16 cellular contexts compared by ENCODE assay signal in the genomic region with DNA sequence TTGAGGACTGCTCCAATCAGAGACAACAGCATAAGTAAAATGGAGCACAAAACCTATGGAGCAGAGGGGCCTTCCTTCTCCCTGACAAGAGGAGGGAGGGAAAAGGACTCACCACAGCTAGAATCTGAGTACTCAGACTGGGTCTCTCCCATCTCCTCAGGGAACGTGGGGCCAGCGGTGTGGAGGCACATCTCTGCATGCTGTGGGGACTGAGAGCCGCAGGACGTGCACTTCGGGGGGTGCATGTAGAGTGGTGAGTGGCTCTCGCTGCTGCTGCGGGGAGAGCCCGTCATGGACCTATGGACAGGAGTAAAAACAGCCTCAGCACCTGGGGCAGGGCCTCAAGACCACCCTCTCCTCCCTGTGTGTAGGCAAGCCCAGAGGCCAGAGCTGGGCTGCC. TPM values are rescaled to one million over a fixed set of nuclear protein-coding genes. Genes with fewer than 3 reads are reported as not detected.
DNase-seq lines count a peak whose midpoint lies in the region; ATAC-seq and TF ChIP-seq lines count a peak whose summit lies in the region.
"Had no signal": no experiment of that assay in that cellular context is flagged by ENCODE, and none has a peak within 500 bp of the region (broad histone marks: within the 10 kb centered on the region; RNA-seq: fewer than 3 reads in every experiment).

No MANE protein-coding gene starts in this region.

- H3K9ac ChIP-seq in Karpas-422 (ENCODE audit: low read length), result no peak overlapping the region
- no peak overlapping the region for H3K9ac ChIP-seq in SK-N-MC (ENCODE audit: insufficient read length)

- H3K9me2 ChIP-seq in Karpas-422 (replicated peaks; ENCODE audit: insufficient read depth, low read length), result no peaks in the 10 kb centered on the region

- no peak for TF ChIP-seq CTCF in gastrocnemius medialis (IDR thresholded peaks at IDR 0.05 in 4 of 5, conservative IDR thresholded peaks at IDR 0.05 in 1 of 5)

- TF ChIP-seq POLR2A in gastrocnemius medialis (IDR thresholded peaks at IDR 0.05), result no peak

- no peaks in the 10 kb centered on the region for H3K27me3 ChIP-seq in Karpas-422 (ENCODE audit: low read length)
- no peaks in the 10 kb centered on the region for H3K27me3 ChIP-seq in gastrocnemius medialis

- H3K9me3 ChIP-seq in Karpas-422 (ENCODE audit: low read length) (no peaks in the 10 kb centered on the region), SK-N-MC (ENCODE audit: low read depth, low read length) (no peaks in the 10 kb centered on the region), gastrocnemius medialis (no peaks in the 10 kb centered on the region)

- no peak overlapping the region for H3K4me2 ChIP-seq in Karpas-422 (ENCODE audit: low read depth, low read length, poor library complexity, severe bottlenecking)
- H3K4me2 ChIP-seq: GM23338 had no signal

- peaks cover 30% of the 10 kb centered on the region for H3K4me1 ChIP-seq in Karpas-422 (ENCODE audit: low read length)
- H3K4me1 ChIP-seq in gastrocnemius medialis, result peaks cover 18 to 45% of the 10 kb centered on the region in 2 donors

- intact Hi-C loops in gastrocnemius medialis (cut with DNase I; ENCODE audit: low total_unique reads), result no loop called here

- H3K4me3 ChIP-seq in Karpas-422 (ENCODE audit: low read length), result no peak overlapping the region
- no peak overlapping the region for H3K4me3 ChIP-seq in SK-N-MC
- H3K4me3 ChIP-seq in gastrocnemius medialis, result no peak overlapping the region
- H3K4me3 ChIP-seq: GM23338 had no signal

- peaks cover 14% of the 10 kb centered on the region; the same call in 1 of the 2 replicates for H3K79me2 ChIP-seq in Karpas-422 (ENCODE audit: low read length)

- DNase-seq in Karpas-422 (peak; percentile 42), SK-N-MC (ENCODE audit: low read depth, low spot score) (no peak), gastrocnemius medialis (no peak), HPDE6-E6E7 (ENCODE audit: extremely low spot score) (no peak), HUDEP-2 (lab: John Stamatoyannopoulos, UW; ENCODE audit: unreplicated experiment in 76 of 76) (no peak)
- DNase-seq: ACHN; AML-193; CD4-positive, alpha-beta memory T cell; DMS153; DMS79; GDM1; HCEC 1CT had no signal

- in situ Hi-C loops in gastrocnemius medialis (cut with MboI; ENCODE audit: low sequenced_read_pairs in 4 of 4), result loop anchor here (25.0 kb wide), 8 partner anchors 484 to 1059 kb away; no protein-coding TSS in a partner anchor

- no peak for ATAC-seq in gastrocnemius medialis
- ATAC-seq in HG03108 (IDR thresholded peaks at IDR 0.05; ENCODE audit: unreplicated experiment), result no peak
- ATAC-seq: GM23338 had no signal

- H3K36me3 ChIP-seq in Karpas-422 (ENCODE audit: insufficient read depth, low read length) (peaks cover 98% of the 10 kb centered on the region), SK-N-MC (ENCODE audit: insufficient read depth, low read length) (peaks cover 100% of the 10 kb centered on the region), gastrocnemius medialis (peaks cover 21 to 100% of the 10 kb centered on the region in 2 donors)

- H3K27ac ChIP-seq in Karpas-422 (ENCODE audit: low read length) (no peak overlapping the region), SK-N-MC (peak overlapping the region; percentile 19; the same call in 1 of the 2 replicates), gastrocnemius medialis (peak overlapping the region; percentile 73 to 100 (median 96))
- H3K27ac ChIP-seq: HL-60 had no signal

- peaks cover 85% of the 10 kb centered on the region for H4K20me1 ChIP-seq in Karpas-422 (ENCODE audit: insufficient read depth, low read depth, low read length)

- no peak overlapping the region for H2AFZ ChIP-seq in Karpas-422 (ENCODE audit: low read length)
- H2AFZ ChIP-seq: GM23338 had no signal

RNA-seq across cellular contexts. Expression of a gene that starts 17.0 kb away (rescaled TPM):
- total RNA-seq in Karpas-422 (2014; rRNA removed; shearing (Covaris generic); ENCODE audit: low replicate concordance), result 488 and 569 TPM in 2 replicates
- total RNA-seq in gastrocnemius medialis, result 100 to 1,000 TPM; 223 to 363 (median 292) TPM

RNA-seq across cellular contexts. Expression of a gene that starts 25.9 kb away (rescaled TPM):
- total RNA-seq in Karpas-422 (2014; rRNA removed; shearing (Covaris generic); ENCODE audit: low replicate concordance), result not detected in 2 replicates
- 1 to 10 TPM in 3 of 4 donors, not detected in 1; 1.9 to 3.1 (median 2.3) TPM for total RNA-seq in gastrocnemius medialis
- total RNA-seq: CD4-positive, alpha-beta memory T cell; Daoy; GM23338 had no signal

RNA-seq across cellular contexts. Expression of a gene that starts 58.1 kb away (rescaled TPM):
- not detected in 2 replicates for total RNA-seq in Karpas-422 (2014; rRNA removed; shearing (Covaris generic); ENCODE audit: low replicate concordance)
- not detected for total RNA-seq in gastrocnemius medialis
- total RNA-seq: CD4-positive, alpha-beta memory T cell; Daoy; GM23338 had no signal
